Comparison of ENCODE assay signal across 36 cellular contexts in genomic region chr6:97963148-97963680, GRCh38.
DNase-seq lines count a peak whose midpoint lies in the region; FAIRE-seq and TF ChIP-seq lines count a peak whose summit lies in the region.
"Had no signal": no experiment of that assay in that cellular context is flagged by ENCODE, and none has a peak within 500 bp of the region (broad histone marks: within the 10 kb centered on the region; RNA-seq: fewer than 3 reads in every experiment).

No MANE protein-coding gene starts in this region.

- no peaks in the 10 kb centered on the region for H3K79me2 ChIP-seq in astrocyte (ENCODE audit: insufficient read depth, low read length)
- H3K79me2 ChIP-seq: hepatocyte had no signal

- DNase-seq in Daoy (ENCODE audit: low read depth) (peak; percentile 61), NCI-H226 (peak; percentile 99), astrocyte (ENCODE audit: low read depth) (peak; percentile 81), iris pigment epithelial cell (ENCODE audit: low read depth) (peak; percentile 28), endodermal cell (no peak), hypothalamus (lab: John Stamatoyannopoulos, UW) (no peak), DMS153 (lab: John Stamatoyannopoulos, UW) (no peak), NCI-H1436 (lab: John Stamatoyannopoulos, UW) (no peak)
- DNase-seq: activated B cell treated with CpG ODN at 0.5 μM for 24 hours; activated CD8-positive, alpha-beta memory T cell treated with anti-CD3 and anti-CD28 coated beads, Interleukin-2, amount 10 ng/mL, durations not matched to agents 7 days and 5 days; activated naive CD4-positive, alpha-beta T cell; activated T-cell treated with anti-CD3 and anti-CD28 coated beads, Interleukin-2, amount 50 U/mL, for 72 hours; AML-193; CD4-positive, alpha-beta T cell; cortex of kidney; effector memory CD8-positive, alpha-beta T cell; gastrocnemius medialis; H9; immature natural killer cell; KG1; left ventricle myocardium superior; NCI-H1048; NCI-H187; NCI-H2171; NCI-H524; PC-9; psoas muscle; SHP77; stimulated activated naive CD8-positive, alpha-beta T cell treated with anti-CD3 and anti-CD28 coated beads, Interleukin-15, Interleukin-2, amounts not matched to agents 100 U/mL and 50 U/mL, for 24 hours; SW 1271; T1000; uterus had no signal

- 95 to 96% methylated on average over 5 of the region's 5 CpGs for WGBS in endodermal cell (ENCODE audit: insufficient coverage in 1 of 2, insufficient read length in 1 of 2), 2 experiments

- H3K4me3 ChIP-seq in astrocyte (ENCODE audit: insufficient read depth, low read depth, low read length): no peak overlapping the region
- H3K4me3 ChIP-seq in endodermal cell (ENCODE audit: low read length): no peak overlapping the region
- H3K4me3 ChIP-seq: A549, esophagus muscularis mucosa, gastrocnemius medialis, hepatocyte, PC-9, psoas muscle, thoracic aorta, uterus had no signal

- H3K27ac ChIP-seq in astrocyte (ENCODE audit: low read depth, low read length): no peak overlapping the region
- H3K27ac ChIP-seq in endodermal cell (ENCODE audit: low read depth, low read length): no peak overlapping the region
- H3K27ac ChIP-seq: A549, esophagus muscularis mucosa, gastrocnemius medialis, hepatocyte, PC-9, psoas muscle, thoracic aorta, uterus had no signal

- H3K27ac Mint-ChIP-seq in astrocyte (ENCODE audit: unreplicated experiment) (no peak overlapping the region), endodermal cell (no peak overlapping the region)
- H3K27ac Mint-ChIP-seq: activated B cell treated with CpG ODN at 0.5 μM for 24 hours; activated CD8-positive, alpha-beta memory T cell treated with anti-CD3 and anti-CD28 coated beads, Interleukin-2, amount 10 ng/mL, durations not matched to agents 7 days and 5 days; activated T-cell treated with anti-CD3 and anti-CD28 coated beads, Interleukin-2, amount 50 U/mL, for 72 hours; CD4-positive, alpha-beta T cell; effector memory CD8-positive, alpha-beta T cell; H9; immature natural killer cell had no signal

- H3K36me3 Mint-ChIP-seq in astrocyte (ENCODE audit: low read depth, unreplicated experiment) (no peaks in the 10 kb centered on the region), endodermal cell (ENCODE audit: low read depth) (no peaks in the 10 kb centered on the region)
- H3K36me3 Mint-ChIP-seq: activated CD8-positive, alpha-beta memory T cell treated with anti-CD3 and anti-CD28 coated beads, Interleukin-2, amount 10 ng/mL, durations not matched to agents 7 days and 5 days; immature natural killer cell had no signal

- no peak overlapping the region for H2AFZ ChIP-seq in astrocyte (ENCODE audit: low read depth, low read length)
- H2AFZ ChIP-seq: hepatocyte, PC-9 had no signal

- no peaks in the 10 kb centered on the region for H4K20me1 ChIP-seq in astrocyte (ENCODE audit: insufficient read depth, low read length)

- FAIRE-seq in astrocyte (lab: Jason Lieb, UNC): no peak
- FAIRE-seq: A549 had no signal

- no peak overlapping the region for H3K4me3 Mint-ChIP-seq in astrocyte (ENCODE audit: unreplicated experiment)
- H3K4me3 Mint-ChIP-seq in endodermal cell: no peak overlapping the region
- H3K4me3 Mint-ChIP-seq: activated B cell treated with CpG ODN at 0.5 μM for 24 hours; activated CD8-positive, alpha-beta memory T cell treated with anti-CD3 and anti-CD28 coated beads, Interleukin-2, amount 10 ng/mL, durations not matched to agents 7 days and 5 days; activated T-cell treated with anti-CD3 and anti-CD28 coated beads, Interleukin-2, amount 50 U/mL, for 72 hours; CD4-positive, alpha-beta T cell; effector memory CD8-positive, alpha-beta T cell; H9; immature natural killer cell had no signal

- no peak overlapping the region for H3K9ac ChIP-seq in astrocyte (ENCODE audit: low read length)
- no peak overlapping the region for H3K9ac ChIP-seq in endodermal cell (ENCODE audit: extremely low read depth, low read length, poor library complexity, severe bottlenecking)

- H3K4me1 ChIP-seq in astrocyte (ENCODE audit: insufficient read depth, low read length) (peaks cover 6% of the 10 kb centered on the region), endodermal cell (ENCODE audit: control insufficient read depth, insufficient read depth, low read length) (no peaks in the 10 kb centered on the region)
- H3K4me1 ChIP-seq: A549, esophagus muscularis mucosa, gastrocnemius medialis, psoas muscle, uterus had no signal

- peak overlapping the region; percentile 3 for H3K4me2 ChIP-seq in astrocyte (ENCODE audit: low read length)
- H3K4me2 ChIP-seq: A549, hepatocyte, PC-9 had no signal

- H3K4me1 Mint-ChIP-seq in astrocyte (ENCODE audit: low read depth, unreplicated experiment) (peaks cover 2% of the 10 kb centered on the region), endodermal cell (no peaks in the 10 kb centered on the region)
- H3K4me1 Mint-ChIP-seq: activated B cell treated with CpG ODN at 0.5 μM for 24 hours; activated CD8-positive, alpha-beta memory T cell treated with anti-CD3 and anti-CD28 coated beads, Interleukin-2, amount 10 ng/mL, durations not matched to agents 7 days and 5 days; H9; immature natural killer cell had no signal

- H3K9me3 ChIP-seq in astrocyte (ENCODE audit: insufficient read depth, low read depth, low read length) (no peaks in the 10 kb centered on the region), endodermal cell (ENCODE audit: control insufficient read depth, low read length) (no peaks in the 10 kb centered on the region)
- H3K9me3 ChIP-seq: A549, esophagus muscularis mucosa, gastrocnemius medialis, psoas muscle, thoracic aorta, uterus had no signal

- H3K27me3 Mint-ChIP-seq in astrocyte (ENCODE audit: low read depth, unreplicated experiment): no peaks in the 10 kb centered on the region
- H3K27me3 Mint-ChIP-seq in endodermal cell (ENCODE audit: insufficient read depth): no peaks in the 10 kb centered on the region
- H3K27me3 Mint-ChIP-seq: activated B cell treated with CpG ODN at 0.5 μM for 24 hours; activated CD8-positive, alpha-beta memory T cell treated with anti-CD3 and anti-CD28 coated beads, Interleukin-2, amount 10 ng/mL, durations not matched to agents 7 days and 5 days; CD4-positive, alpha-beta T cell; effector memory CD8-positive, alpha-beta T cell had no signal

- H3K27me3 ChIP-seq in astrocyte (ENCODE audit: insufficient read depth, low read length) (no peaks in the 10 kb centered on the region), endodermal cell (ENCODE audit: control insufficient read depth, insufficient read depth, low read length, poor library complexity, severe bottlenecking) (no peaks in the 10 kb centered on the region)
- H3K27me3 ChIP-seq: esophagus muscularis mucosa, gastrocnemius medialis, hepatocyte, uterus had no signal

- TF ChIP-seq CTCF in astrocyte (IDR thresholded peaks at IDR 0.05; ENCODE audit: insufficient read depth, low read depth, low read length) (no peak), endodermal cell (conservative IDR thresholded peaks at IDR 0.05) (no peak)

- no peaks in the 10 kb centered on the region for H3K9me3 Mint-ChIP-seq in astrocyte (ENCODE audit: unreplicated experiment)
- no peaks in the 10 kb centered on the region for H3K9me3 Mint-ChIP-seq in endodermal cell
- H3K9me3 Mint-ChIP-seq: activated B cell treated with CpG ODN at 0.5 μM for 24 hours; CD4-positive, alpha-beta T cell; H9 had no signal

- H3K36me3 ChIP-seq in astrocyte (ENCODE audit: insufficient read depth, low read length) (no peaks in the 10 kb centered on the region), endodermal cell (ENCODE audit: control insufficient read depth, insufficient read depth, low read length) (no peaks in the 10 kb centered on the region)
- H3K36me3 ChIP-seq: esophagus muscularis mucosa, gastrocnemius medialis, thoracic aorta, uterus had no signal

Comparison
In these comparisons a context has a peak if more than half of its experiments do, and no peak if none do; other contexts are left out.
1. DNase-seq: peak in Daoy (single experiment), NCI-H226 (single experiment), astrocyte (single experiment) and iris pigment epithelial cell (single experiment); none in endodermal cell (single experiment), hypothalamus (0 of 51), DMS153 (single experiment) and NCI-H1436 (single experiment).